ENCODE assay signal across 8 cellular contexts in genomic region chr6:24721461-24722215, GRCh38. TPM values are rescaled to one million over a fixed set of nuclear protein-coding genes. Genes with fewer than 3 reads are reported as not detected.
DNase-seq lines count a peak whose midpoint lies in the region; ATAC-seq, FAIRE-seq and TF ChIP-seq lines count a peak whose summit lies in the region.

No MANE protein-coding gene starts in this region.

- DNase-seq in D721Med (ENCODE audit: insufficient read length, low spot score) (peak; percentile 27), GM19238 (ENCODE audit: insufficient read length, low spot score) (peak; percentile 42), SJSA1 (ENCODE audit: low read depth in 1 of 2, low spot score in 2 of 2) (no peak), middle frontal gyrus (ENCODE audit: extremely low spot score, low spot score) (peak; percentile 79), aorta (no peak), SIG-M5 treated with dmso at 0.1 percent for 504 hours (lab: John Stamatoyannopoulos, UW; ENCODE audit: unreplicated experiment) (no peak)
- peak; percentile 89 for DNase-seq in effector CD8-positive, alpha-beta T cell (lab: John Stamatoyannopoulos, UW)

- peaks cover 33% of the 10 kb centered on the region for H3K36me3 ChIP-seq in SJSA1
- no peaks in the 10 kb centered on the region for H3K36me3 ChIP-seq in aorta (ENCODE audit: control insufficient read depth in 1 of 2, insufficient read depth in 2 of 2, low read length in 1 of 2)

- H3K27me3 ChIP-seq in SJSA1 (replicated peaks) (no peaks in the 10 kb centered on the region), aorta (ENCODE audit: control insufficient read depth in 1 of 2, insufficient read depth in 2 of 2, low read length in 1 of 2) (peaks cover 0 to 1% of the 10 kb centered on the region in 2 donors)

- FAIRE-seq in D721Med (lab: Jason Lieb, UNC) = no peak

- ATAC-seq in HG03159 (IDR thresholded peaks at IDR 0.05; ENCODE audit: unreplicated experiment) (peak; percentile 50), aorta (ENCODE audit: low FRiP score) (peak; percentile 84)

- intact Hi-C loops in aorta (cut with DNase I) = loop anchor here in 1 of 2 donors (2.0 kb wide), 2 partner anchors 53 to 55 kb away; partner anchors contain the start of genes ACOT13, GMNN and TDP2

- 2% methylated on average over 26 of the region's 26 CpGs for WGBS in aorta, 2 donors

- peak overlapping the region; percentile 67 for H3K4me3 ChIP-seq in SJSA1
- peak overlapping the region; percentile 8 to 33 for H3K4me3 ChIP-seq in aorta (ENCODE audit: low read length in 2 of 2)

- H3K9me3 ChIP-seq in SJSA1 (replicated peaks) (no peaks in the 10 kb centered on the region), aorta (ENCODE audit: control insufficient read depth, low read length) (no peaks in the 10 kb centered on the region)

- H3K4me1 ChIP-seq in SJSA1 (replicated peaks) (peaks cover 16% of the 10 kb centered on the region), aorta (ENCODE audit: control insufficient read depth in 1 of 2, insufficient read depth in 2 of 2, low read length in 2 of 2) (no peaks in the 10 kb centered on the region)

- TF ChIP-seq CTCF in D721Med (IDR thresholded peaks at IDR 0.05; ENCODE audit: insufficient read depth, missing control alignments) = no peak

- peak overlapping the region; percentile 98 for H3K27ac ChIP-seq in SJSA1
- peak overlapping the region; percentile 29 to 98 for H3K27ac ChIP-seq in aorta (ENCODE audit: low read depth in 1 of 2, low read length in 2 of 2)

RNA-seq across cellular contexts. Expression of gene C6orf62, which starts 2.7 kb away (rescaled TPM):
- total RNA-seq in SJSA1 (2014; rRNA removed; shearing (Covaris generic)) = 94.4 and 124 TPM in 2 replicates
- 10 to 100 TPM; 72.7 to 88.5 TPM for total RNA-seq in aorta
- polyA plus RNA-seq in aorta = 10 to 100 TPM; 35.1 to 41.7 TPM

RNA-seq across cellular contexts. Expression of gene GMNN, which starts 53.1 kb away (rescaled TPM):
- total RNA-seq in SJSA1 (2014; rRNA removed; shearing (Covaris generic)) = 88.5 and 102 TPM in 2 replicates
- total RNA-seq in aorta = 10 to 100 TPM in 1 of 2 donors, 1 to 10 TPM in 1; 5.3 to 10.2 TPM
- 10 to 100 TPM in 1 of 2 donors, 1 to 10 TPM in 1; 6.8 to 13.1 TPM for polyA plus RNA-seq in aorta

RNA-seq across cellular contexts. Expression of gene ACOT13, which starts 54.8 kb away (rescaled TPM):
- total RNA-seq in SJSA1 (2014; rRNA removed; shearing (Covaris generic)) = 7.5 and 10.6 TPM in 2 replicates
- 10 to 100 TPM in 1 of 2 donors, 1 to 10 TPM in 1; 8.9 to 10.4 TPM for total RNA-seq in aorta
- polyA plus RNA-seq in aorta = 10 to 100 TPM in 1 of 2 donors, 1 to 10 TPM in 1; 7.3 to 13.5 TPM

RNA-seq across cellular contexts. Expression of gene TDP2, which starts 54.9 kb away (rescaled TPM):
- total RNA-seq in SJSA1 (2014; rRNA removed; shearing (Covaris generic)) = 23.4 and 23.6 TPM in 2 replicates
- total RNA-seq in aorta = 10 to 100 TPM; 30.7 to 35.7 TPM
- polyA plus RNA-seq in aorta = 10 to 100 TPM; 40.8 to 99.7 TPM

Comparison
In these comparisons a context has a peak if more than half of its experiments do, and no peak if none do; other contexts are left out.
1. DNase-seq: peak in D721Med (single experiment), GM19238 (single experiment), effector CD8-positive, alpha-beta T cell (single experiment) and middle frontal gyrus (single experiment); none in SJSA1 (0 of 2), aorta (0 of 2) and SIG-M5 treated with dmso at 0.1 percent for 504 hours (single experiment).